ENCODE assay signal across 8 cellular contexts in genomic region chr19:1267441-1268391, GRCh38. TPM values are rescaled to one million over a fixed set of nuclear protein-coding genes. Genes with fewer than 3 reads are reported as not detected.
DNase-seq lines count a peak whose midpoint lies in the region; ATAC-seq, FAIRE-seq and TF ChIP-seq lines count a peak whose summit lies in the region.

No MANE protein-coding gene starts in this region.

- peak overlapping the region; percentile 89 for H3K27ac Mint-ChIP-seq in activated T-cell treated with anti-CD3 and anti-CD28 coated beads, Interleukin-2, amount 50 U/mL, for 24 hours

- no peak for TF ChIP-seq CTCF in ascending aorta (IDR thresholded peaks at IDR 0.05)
- no peak for TF ChIP-seq CTCF in HepG2 (CRISPR knock-in tag; IDR thresholded peaks at IDR 0.05)
- no peak for TF ChIP-seq CTCF in upper lobe of left lung (IDR thresholded peaks at IDR 0.05)

- H4K20me1 ChIP-seq in HepG2 (ENCODE audit: insufficient read depth, low read length) = peaks cover 28% of the 10 kb centered on the region

- peaks cover 32% of the 10 kb centered on the region for H3K79me2 ChIP-seq in HepG2 (ENCODE audit: insufficient read depth, low read length)

- peak overlapping the region; percentile 73; the same call in 1 of the 2 replicates for H3K9ac ChIP-seq in HepG2 (ENCODE audit: insufficient read depth, low read depth, low read length)

- peak overlapping the region in 1 of 2 donors; percentile 71 for H3K4me3 ChIP-seq in ascending aorta
- peak overlapping the region; percentile 49 to 90 (median 58); a peak in 5 of 6 replicates for H3K4me3 ChIP-seq in HepG2 (replicated peaks in 1 of 3; ENCODE audit: insufficient read depth in 1 of 3, low read depth in 2 of 3, low read length in 3 of 3)
- H3K4me3 ChIP-seq in upper lobe of left lung = peak overlapping the region in 3 of 4 donors; percentile 51 to 66 (median 60)

- TF ChIP-seq POLR2A in HepG2 (IDR thresholded peaks at IDR 0.05; ENCODE audit: insufficient read depth in 1 of 2, low read depth in 2 of 2, low read length in 2 of 2) = no peak
- TF ChIP-seq POLR2A in upper lobe of left lung (IDR thresholded peaks at IDR 0.05) = no peak

- intact Hi-C loops in ascending aorta (cut with DNase I) = loop anchor here (1.0 to 2.0 kb wide), 4 partner anchors 23 to 241 kb away; partner anchors contain the start of genes CNN2 and GPX4
- intact Hi-C loops in HepG2 (cut with micrococcal nuclease; ENCODE audit: unreplicated experiment) = no loop called here

- H3K36me3 Mint-ChIP-seq in activated T-cell treated with anti-CD3 and anti-CD28 coated beads, Interleukin-2, amount 50 U/mL, for 24 hours (ENCODE audit: low read depth) = peaks cover 48% of the 10 kb centered on the region

- ATAC-seq in HepG2 = no peak
- ATAC-seq in upper lobe of left lung (ENCODE audit: low FRiP score in 2 of 2) = no peak
- ATAC-seq in GM19351 (IDR thresholded peaks at IDR 0.05; ENCODE audit: unreplicated experiment) = no peak

- no peak for TF ChIP-seq RAD21 in HepG2 (CRISPR knock-in tag; IDR thresholded peaks at IDR 0.05)

- BruUV-seq in HepG2 (replicated peaks; lab: Mats Ljungman, UMichigan) = no TSS peak

- no peak overlapping the region for H2AFZ ChIP-seq in HepG2 (ENCODE audit: low read length)

- POLR2A ChIA-PET in HepG2 (lab: Yijun Ruan, JAX) = interaction anchor here (0.5 to 11.5 kb wide), 3 partner anchors 13 to 237 kb away, joined by 3 to 668 read pairs (median 469); partner anchors contain the start of genes ATP5F1D, CBARP and MIDN

- in situ Hi-C loops in HepG2 (cut with HindIII; ENCODE audit: extremely low pct_ligation_motif_present, low pct_unique_long_range_greater_than_20kb) = no loop called here

- CTCF ChIA-PET in HepG2 (lab: Yijun Ruan, JAX; ENCODE audit: low intra/inter-chr PET ratio, low total read pairs) = interaction anchor here (0.7 to 3.8 kb wide), 4 partner anchors 15 to 24 kb away, joined by 4 to 60 read pairs (median 4); partner anchors contain the start of gene MIDN

- DNase-seq in activated T-cell treated with anti-CD3 and anti-CD28 coated beads, Interleukin-2, amount 50 U/mL, for 24 hours = peak; percentile 54
- no peak for DNase-seq in activated T-cell treated with anti-CD3 and anti-CD28 coated beads, Interleukin-2, amount 50 U/mL, for 48 hours
- DNase-seq in ascending aorta (ENCODE audit: low spot score in 2 of 2) (no peak), HepG2 (ENCODE audit: low spot score) (no peak), upper lobe of left lung (peak in 1 of 2 donors; percentile 85), frontal cortex (ENCODE audit: low spot score in 2 of 2) (no peak), dermis blood vessel endothelial cell (no peak)

- no peaks in the 10 kb centered on the region for H3K27me3 Mint-ChIP-seq in activated T-cell treated with anti-CD3 and anti-CD28 coated beads, Interleukin-2, amount 50 U/mL, for 24 hours

- no peak for TF ChIP-seq EP300 in HepG2 (IDR thresholded peaks at IDR 0.05; ENCODE audit: low read depth in 2 of 2, low read length in 2 of 2)
- TF ChIP-seq EP300 in HepG2 (CRISPR knock-in tag; IDR thresholded peaks at IDR 0.05; ENCODE audit: borderline replicate concordance) = no peak
- TF ChIP-seq EP300 in upper lobe of left lung (IDR thresholded peaks at IDR 0.05) = no peak

- no peaks in the 10 kb centered on the region for H3K9me3 ChIP-seq in ascending aorta
- H3K9me3 ChIP-seq in HepG2 (ENCODE audit: low read length) = no peaks in the 10 kb centered on the region
- H3K9me3 ChIP-seq in upper lobe of left lung = no peaks in the 10 kb centered on the region

- H3K4me2 ChIP-seq in HepG2 (ENCODE audit: low read depth, low read length) = peak overlapping the region; percentile 92

- H3K4me1 Mint-ChIP-seq in activated T-cell treated with anti-CD3 and anti-CD28 coated beads, Interleukin-2, amount 50 U/mL, for 24 hours (ENCODE audit: low read depth) = peaks cover 73% of the 10 kb centered on the region

- peak overlapping the region; percentile 94 to 95 for H3K27ac ChIP-seq in ascending aorta
- no peak overlapping the region for H3K27ac ChIP-seq in HepG2 (ENCODE audit: extremely low read length, insufficient read depth, low read length)
- peak overlapping the region in 3 of 4 donors; percentile 55 to 100 (median 99) for H3K27ac ChIP-seq in upper lobe of left lung

- FAIRE-seq in HepG2 (lab: Jason Lieb, UNC) = no peak
- no peak for FAIRE-seq in frontal cortex (lab: Jason Lieb, UNC)

- peak overlapping the region; percentile 91 for H3K4me3 Mint-ChIP-seq in activated T-cell treated with anti-CD3 and anti-CD28 coated beads, Interleukin-2, amount 50 U/mL, for 24 hours

- H3K9me3 Mint-ChIP-seq in activated T-cell treated with anti-CD3 and anti-CD28 coated beads, Interleukin-2, amount 50 U/mL, for 24 hours = no peaks in the 10 kb centered on the region

- WGBS in HepG2 (ENCODE audit: low lambda C conversion rate) = 65% methylated on average over 27 of the region's 43 CpGs
- WGBS in upper lobe of left lung, 2 donors = 34 to 46% methylated on average over 13 to 32 of the region's 43 CpGs

- no peaks in the 10 kb centered on the region for H3K27me3 ChIP-seq in ascending aorta
- H3K27me3 ChIP-seq in HepG2 (ENCODE audit: control insufficient read depth in 1 of 2, insufficient read depth in 2 of 2, low read length in 2 of 2) = no peaks in the 10 kb centered on the region
- H3K27me3 ChIP-seq in upper lobe of left lung = no peaks in the 10 kb centered on the region

- H3K4me1 ChIP-seq in ascending aorta (peaks cover 35 to 61% of the 10 kb centered on the region in 2 donors), HepG2 (ENCODE audit: insufficient read depth, low read length) (peaks cover 76% of the 10 kb centered on the region), upper lobe of left lung (peaks cover 72 to 89% (median 79%) of the 10 kb centered on the region in 4 donors)

- H3K36me3 ChIP-seq in ascending aorta (peaks cover 20 to 21% of the 10 kb centered on the region in 2 donors), HepG2 (replicated peaks in 1 of 2; ENCODE audit: control insufficient read depth in 1 of 2, insufficient read depth in 2 of 2, low read length in 2 of 2) (peaks cover 12 to 22% of the 10 kb centered on the region in 2 experiments), upper lobe of left lung (peaks cover 14 to 27% (median 19%) of the 10 kb centered on the region in 4 donors)

RNA-seq across cellular contexts. Expression of gene CIRBP, which starts 1.4 kb away (rescaled TPM):
- total RNA-seq in ascending aorta (442 TPM), HepG2 (2016; rRNA removed; fragmentation: Illumina TruSeq; extraction: Trizol) (133 and 135 TPM in 2 replicates), upper lobe of left lung (1,000 to 10,000 TPM in 1 of 6 donors, 100 to 1,000 TPM in 5; 326 to 1,348 (median 441) TPM), frontal cortex (573 TPM), dermis blood vessel endothelial cell (83.1 and 192 TPM in 2 replicates)
- 96.6 and 116 TPM in 2 replicates for total RNA-seq in HepG2 (2016; cell fraction: cytosol; rRNA removed; fragmentation: Illumina TruSeq; extraction: Trizol; ENCODE audit: low read depth)
- total RNA-seq in HepG2 (2016; cell fraction: insoluble cytoplasmic fraction; rRNA removed; fragmentation: Illumina TruSeq; extraction: Trizol) = 122 and 153 TPM in 2 replicates
- 83.7 and 88.2 TPM in 2 replicates for total RNA-seq in HepG2 (2016; cell fraction: membrane; rRNA removed; fragmentation: Illumina TruSeq; extraction: Trizol)
- total RNA-seq in HepG2 (2016; cell fraction: nucleus; rRNA removed; fragmentation: Illumina TruSeq; extraction: Trizol) = 100 and 108 TPM in 2 replicates
- 140 and 177 TPM in 2 replicates for polyA plus RNA-seq in HepG2 (2011; rRNA removed)
- polyA plus RNA-seq in HepG2 (2011; cell fraction: cytosol; rRNA removed) = 120 and 152 TPM in 2 replicates
- polyA plus RNA-seq in HepG2 (2011; cell fraction: nucleus; rRNA removed) = 887 and 1,037 TPM in 2 replicates
- polyA plus RNA-seq in HepG2 (2012) = 154 and 221 TPM in 2 replicates
- 39.2 and 45.5 TPM in 2 replicates for polyA plus RNA-seq in HepG2 (2016; cell fraction: cytosol; fragmentation: Illumina TruSeq; extraction: Trizol; ENCODE audit: low read depth)
- polyA plus RNA-seq in HepG2 (2016; cell fraction: insoluble cytoplasmic fraction; fragmentation: Illumina TruSeq; extraction: Trizol; ENCODE audit: low read depth) = 156 and 182 TPM in 2 replicates
- polyA plus RNA-seq in HepG2 (2016; cell fraction: membrane; fragmentation: Illumina TruSeq; extraction: Trizol; ENCODE audit: low read depth) = 63.6 and 72.0 TPM in 2 replicates
- polyA plus RNA-seq in HepG2 (2016; cell fraction: nucleus; fragmentation: Illumina TruSeq; extraction: Trizol; ENCODE audit: insufficient read depth, low read depth) = 293 and 318 TPM in 2 replicates
- polyA minus RNA-seq in HepG2 (2011; rRNA and poly(A)+ RNA removed; ENCODE audit: low replicate concordance) = 38.8 and 49.7 TPM in 2 replicates
- polyA minus RNA-seq in HepG2 (2011; cell fraction: cytosol; rRNA and poly(A)+ RNA removed) = 32.8 and 38.9 TPM in 2 replicates
- polyA minus RNA-seq in HepG2 (2011; cell fraction: nucleus; rRNA and poly(A)+ RNA removed) = 106 and 131 TPM in 2 replicates

RNA-seq across cellular contexts. Expression of gene FAM174C, which starts 7.6 kb away (rescaled TPM):
- total RNA-seq in ascending aorta = 156 TPM
- 21.9 and 31.3 TPM in 2 replicates for total RNA-seq in HepG2 (2016; rRNA removed; fragmentation: Illumina TruSeq; extraction: Trizol)
- total RNA-seq in HepG2 (2016; cell fraction: cytosol; rRNA removed; fragmentation: Illumina TruSeq; extraction: Trizol; ENCODE audit: low read depth) = 67.5 and 90.2 TPM in 2 replicates
- total RNA-seq in HepG2 (2016; cell fraction: insoluble cytoplasmic fraction; rRNA removed; fragmentation: Illumina TruSeq; extraction: Trizol) = 14.2 and 28.2 TPM in 2 replicates
- total RNA-seq in HepG2 (2016; cell fraction: membrane; rRNA removed; fragmentation: Illumina TruSeq; extraction: Trizol) = 57.9 and 74.3 TPM in 2 replicates
- 18.6 and 22.9 TPM in 2 replicates for total RNA-seq in HepG2 (2016; cell fraction: nucleus; rRNA removed; fragmentation: Illumina TruSeq; extraction: Trizol)
- 19.5 and 21.2 TPM in 2 replicates for polyA plus RNA-seq in HepG2 (2011; rRNA removed)
- 21.0 and 42.4 TPM in 2 replicates for polyA plus RNA-seq in HepG2 (2011; cell fraction: cytosol; rRNA removed)
- 45.8 and 49.4 TPM in 2 replicates for polyA plus RNA-seq in HepG2 (2011; cell fraction: nucleus; rRNA removed)
- polyA plus RNA-seq in HepG2 (2012) = 14.1 and 18.2 TPM in 2 replicates
- 104 and 136 TPM in 2 replicates for polyA plus RNA-seq in HepG2 (2016; cell fraction: cytosol; fragmentation: Illumina TruSeq; extraction: Trizol; ENCODE audit: low read depth)
- polyA plus RNA-seq in HepG2 (2016; cell fraction: insoluble cytoplasmic fraction; fragmentation: Illumina TruSeq; extraction: Trizol; ENCODE audit: low read depth) = 24.1 and 30.7 TPM in 2 replicates
- polyA plus RNA-seq in HepG2 (2016; cell fraction: membrane; fragmentation: Illumina TruSeq; extraction: Trizol; ENCODE audit: low read depth) = 78.9 and 88.8 TPM in 2 replicates
- 43.0 and 56.8 TPM in 2 replicates for polyA plus RNA-seq in HepG2 (2016; cell fraction: nucleus; fragmentation: Illumina TruSeq; extraction: Trizol; ENCODE audit: insufficient read depth, low read depth)
- 15.5 and 24.8 TPM in 2 replicates for polyA minus RNA-seq in HepG2 (2011; rRNA and poly(A)+ RNA removed; ENCODE audit: low replicate concordance)
- 9.4 and 11.7 TPM in 2 replicates for polyA minus RNA-seq in HepG2 (2011; cell fraction: cytosol; rRNA and poly(A)+ RNA removed)
- polyA minus RNA-seq in HepG2 (2011; cell fraction: nucleus; rRNA and poly(A)+ RNA removed) = 6.5 and 6.8 TPM in 2 replicates
- total RNA-seq in upper lobe of left lung = 10 to 100 TPM; 43.0 to 85.3 (median 59.6) TPM
- total RNA-seq in frontal cortex = 8.6 TPM
- total RNA-seq in dermis blood vessel endothelial cell = 22.0 and 25.0 TPM in 2 replicates

RNA-seq across cellular contexts. Expression of gene EFNA2, which starts 18.0 kb away (rescaled TPM):
- total RNA-seq in ascending aorta (not detected), HepG2 (2016; rRNA removed; fragmentation: Illumina TruSeq; extraction: Trizol) (4.3 and 9.9 TPM in 2 replicates), upper lobe of left lung (not detected), frontal cortex (13.0 TPM), dermis blood vessel endothelial cell (not detected in 2 replicates)
- total RNA-seq in HepG2 (2016; cell fraction: cytosol; rRNA removed; fragmentation: Illumina TruSeq; extraction: Trizol; ENCODE audit: low read depth) = 15.0 and 18.4 TPM in 2 replicates
- total RNA-seq in HepG2 (2016; cell fraction: insoluble cytoplasmic fraction; rRNA removed; fragmentation: Illumina TruSeq; extraction: Trizol) = 5.2 and 11.1 TPM in 2 replicates
- 27.1 and 33.2 TPM in 2 replicates for total RNA-seq in HepG2 (2016; cell fraction: membrane; rRNA removed; fragmentation: Illumina TruSeq; extraction: Trizol)
- total RNA-seq in HepG2 (2016; cell fraction: nucleus; rRNA removed; fragmentation: Illumina TruSeq; extraction: Trizol) = 3.7 and 6.5 TPM in 2 replicates
- 6.0 and 11.1 TPM in 2 replicates for polyA plus RNA-seq in HepG2 (2011; rRNA removed)
- 7.3 and 14.1 TPM in 2 replicates for polyA plus RNA-seq in HepG2 (2011; cell fraction: cytosol; rRNA removed)
- 17.9 and 19.5 TPM in 2 replicates for polyA plus RNA-seq in HepG2 (2011; cell fraction: nucleus; rRNA removed)
- polyA plus RNA-seq in HepG2 (2012) = 6.4 and 6.8 TPM in 2 replicates
- polyA plus RNA-seq in HepG2 (2016; cell fraction: cytosol; fragmentation: Illumina TruSeq; extraction: Trizol; ENCODE audit: low read depth) = 17.9 and 19.1 TPM in 2 replicates
- 7.9 and 11.2 TPM in 2 replicates for polyA plus RNA-seq in HepG2 (2016; cell fraction: insoluble cytoplasmic fraction; fragmentation: Illumina TruSeq; extraction: Trizol; ENCODE audit: low read depth)
- polyA plus RNA-seq in HepG2 (2016; cell fraction: membrane; fragmentation: Illumina TruSeq; extraction: Trizol; ENCODE audit: low read depth) = 27.7 and 33.0 TPM in 2 replicates
- 11.7 and 13.4 TPM in 2 replicates for polyA plus RNA-seq in HepG2 (2016; cell fraction: nucleus; fragmentation: Illumina TruSeq; extraction: Trizol; ENCODE audit: insufficient read depth, low read depth)
- polyA minus RNA-seq in HepG2 (2011; rRNA and poly(A)+ RNA removed; ENCODE audit: low replicate concordance) = 0.28 and 20.0 TPM in 2 replicates
- polyA minus RNA-seq in HepG2 (2011; cell fraction: cytosol; rRNA and poly(A)+ RNA removed) = 23.0 and 23.8 TPM in 2 replicates
- polyA minus RNA-seq in HepG2 (2011; cell fraction: nucleus; rRNA and poly(A)+ RNA removed) = 2.8 and 4.2 TPM in 2 replicates

RNA-seq across cellular contexts. Expression of gene MIDN, which starts 19.3 kb away (rescaled TPM):
- total RNA-seq in ascending aorta (307 TPM), HepG2 (2016; rRNA removed; fragmentation: Illumina TruSeq; extraction: Trizol) (8.4 and 10.7 TPM in 2 replicates), upper lobe of left lung (100 to 1,000 TPM in 2 of 6 donors, 10 to 100 TPM in 4; 33.5 to 176 (median 75.9) TPM), frontal cortex (14.3 TPM), dermis blood vessel endothelial cell (22.1 and 27.9 TPM in 2 replicates)
- 6.5 and 7.9 TPM in 2 replicates for total RNA-seq in HepG2 (2016; cell fraction: cytosol; rRNA removed; fragmentation: Illumina TruSeq; extraction: Trizol; ENCODE audit: low read depth)
- 8.9 and 11.0 TPM in 2 replicates for total RNA-seq in HepG2 (2016; cell fraction: insoluble cytoplasmic fraction; rRNA removed; fragmentation: Illumina TruSeq; extraction: Trizol)
- total RNA-seq in HepG2 (2016; cell fraction: membrane; rRNA removed; fragmentation: Illumina TruSeq; extraction: Trizol) = 14.1 and 14.8 TPM in 2 replicates
- 17.3 and 19.0 TPM in 2 replicates for total RNA-seq in HepG2 (2016; cell fraction: nucleus; rRNA removed; fragmentation: Illumina TruSeq; extraction: Trizol)
- 18.0 and 19.6 TPM in 2 replicates for polyA plus RNA-seq in HepG2 (2011; rRNA removed)
- polyA plus RNA-seq in HepG2 (2011; cell fraction: cytosol; rRNA removed) = 14.8 and 17.8 TPM in 2 replicates
- 116 and 135 TPM in 2 replicates for polyA plus RNA-seq in HepG2 (2011; cell fraction: nucleus; rRNA removed)
- polyA plus RNA-seq in HepG2 (2012) = 27.5 and 28.1 TPM in 2 replicates
- polyA plus RNA-seq in HepG2 (2016; cell fraction: cytosol; fragmentation: Illumina TruSeq; extraction: Trizol; ENCODE audit: low read depth) = 2.7 and 3.3 TPM in 2 replicates
- 30.9 and 43.0 TPM in 2 replicates for polyA plus RNA-seq in HepG2 (2016; cell fraction: insoluble cytoplasmic fraction; fragmentation: Illumina TruSeq; extraction: Trizol; ENCODE audit: low read depth)
- 10.2 and 10.3 TPM in 2 replicates for polyA plus RNA-seq in HepG2 (2016; cell fraction: membrane; fragmentation: Illumina TruSeq; extraction: Trizol; ENCODE audit: low read depth)
- polyA plus RNA-seq in HepG2 (2016; cell fraction: nucleus; fragmentation: Illumina TruSeq; extraction: Trizol; ENCODE audit: insufficient read depth, low read depth) = 76.5 and 77.9 TPM in 2 replicates
- polyA minus RNA-seq in HepG2 (2011; rRNA and poly(A)+ RNA removed; ENCODE audit: low replicate concordance) = 14.0 and 39.5 TPM in 2 replicates
- polyA minus RNA-seq in HepG2 (2011; cell fraction: cytosol; rRNA and poly(A)+ RNA removed) = 42.7 and 47.0 TPM in 2 replicates
- 36.8 and 48.0 TPM in 2 replicates for polyA minus RNA-seq in HepG2 (2011; cell fraction: nucleus; rRNA and poly(A)+ RNA removed)

RNA-seq across cellular contexts. Expression of gene ATP5F1D, which starts 26.2 kb away (rescaled TPM):
- 232 TPM for total RNA-seq in ascending aorta
- 78.7 and 88.0 TPM in 2 replicates for total RNA-seq in HepG2 (2016; rRNA removed; fragmentation: Illumina TruSeq; extraction: Trizol)
- total RNA-seq in HepG2 (2016; cell fraction: cytosol; rRNA removed; fragmentation: Illumina TruSeq; extraction: Trizol; ENCODE audit: low read depth) = 72.7 and 79.4 TPM in 2 replicates
- total RNA-seq in HepG2 (2016; cell fraction: insoluble cytoplasmic fraction; rRNA removed; fragmentation: Illumina TruSeq; extraction: Trizol) = 80.1 and 93.1 TPM in 2 replicates
- total RNA-seq in HepG2 (2016; cell fraction: membrane; rRNA removed; fragmentation: Illumina TruSeq; extraction: Trizol) = 72.8 and 84.2 TPM in 2 replicates
- total RNA-seq in HepG2 (2016; cell fraction: nucleus; rRNA removed; fragmentation: Illumina TruSeq; extraction: Trizol) = 40.6 and 53.8 TPM in 2 replicates
- polyA plus RNA-seq in HepG2 (2011; rRNA removed) = 39.4 and 49.3 TPM in 2 replicates
- 61.0 and 112 TPM in 2 replicates for polyA plus RNA-seq in HepG2 (2011; cell fraction: cytosol; rRNA removed)
- polyA plus RNA-seq in HepG2 (2011; cell fraction: nucleus; rRNA removed) = 105 and 111 TPM in 2 replicates
- 67.0 and 70.9 TPM in 2 replicates for polyA plus RNA-seq in HepG2 (2012)
- 126 and 135 TPM in 2 replicates for polyA plus RNA-seq in HepG2 (2016; cell fraction: cytosol; fragmentation: Illumina TruSeq; extraction: Trizol; ENCODE audit: low read depth)
- 131 and 155 TPM in 2 replicates for polyA plus RNA-seq in HepG2 (2016; cell fraction: insoluble cytoplasmic fraction; fragmentation: Illumina TruSeq; extraction: Trizol; ENCODE audit: low read depth)
- polyA plus RNA-seq in HepG2 (2016; cell fraction: membrane; fragmentation: Illumina TruSeq; extraction: Trizol; ENCODE audit: low read depth) = 112 and 121 TPM in 2 replicates
- polyA plus RNA-seq in HepG2 (2016; cell fraction: nucleus; fragmentation: Illumina TruSeq; extraction: Trizol; ENCODE audit: insufficient read depth, low read depth) = 129 and 134 TPM in 2 replicates
- polyA minus RNA-seq in HepG2 (2011; rRNA and poly(A)+ RNA removed; ENCODE audit: low replicate concordance) = 60.5 and 86.6 TPM in 2 replicates
- 53.6 and 68.0 TPM in 2 replicates for polyA minus RNA-seq in HepG2 (2011; cell fraction: cytosol; rRNA and poly(A)+ RNA removed)
- polyA minus RNA-seq in HepG2 (2011; cell fraction: nucleus; rRNA and poly(A)+ RNA removed) = 14.7 and 18.9 TPM in 2 replicates
- 100 to 1,000 TPM in 3 of 6 donors, 10 to 100 TPM in 3; 56.0 to 187 (median 113) TPM for total RNA-seq in upper lobe of left lung
- total RNA-seq in frontal cortex = 11.0 TPM
- total RNA-seq in dermis blood vessel endothelial cell = 19.9 and 31.1 TPM in 2 replicates
